In genomic region chr12:121536929-121537813, GRCh38 we compare ENCODE assay signal across 7 cellular contexts. TPM values are rescaled to one million over a fixed set of nuclear protein-coding genes. Genes with fewer than 3 reads are reported as not detected.
DNase-seq lines count a peak whose midpoint lies in the region; ATAC-seq and TF ChIP-seq lines count a peak whose summit lies in the region.

No MANE protein-coding gene starts in this region.

- H3K9me3 Mint-ChIP-seq in T-helper 1 cell treated with Interleukin-12 subunit alpha and Interleukin-12 subunit beta and Interleukin-4 antibody, amounts not matched to agents 30 μg/mL and 1 μg/mL, for 36 hours, result no peaks in the 10 kb centered on the region
- H3K9me3 Mint-ChIP-seq in MCF 10A (ENCODE audit: unreplicated experiment), result no peaks in the 10 kb centered on the region

- H3K27me3 Mint-ChIP-seq in T-helper 1 cell treated with Interleukin-12 subunit alpha and Interleukin-12 subunit beta and Interleukin-4 antibody, amounts not matched to agents 30 μg/mL and 1 μg/mL, for 36 hours (ENCODE audit: low read depth), result peaks cover 4% of the 10 kb centered on the region
- no peaks in the 10 kb centered on the region for H3K27me3 Mint-ChIP-seq in MCF 10A (ENCODE audit: insufficient read depth, unreplicated experiment)

- CTCF ChIA-PET in HCT116 (lab: Charles Lee) (interaction anchor here (0.7 to 2.5 kb wide), 3 partner anchors 15 to 147 kb away, joined by 3 to 10 read pairs (median 4); no protein-coding TSS in a partner anchor), MCF 10A (lab: Yijun Ruan, JAX) (interaction anchor here (0.6 to 1.3 kb wide), 3 partner anchors 16 to 250 kb away, joined by 3 read pairs; no protein-coding TSS in a partner anchor)

- no peaks in the 10 kb centered on the region for H3K9me2 ChIP-seq in HCT116 (ENCODE audit: insufficient read depth)
- H3K9me2 ChIP-seq in Loucy (replicated peaks; ENCODE audit: low read depth, low read length), result no peaks in the 10 kb centered on the region

- H3K9me3 ChIP-seq in HCT116 (ENCODE audit: control insufficient read depth in 1 of 2, insufficient read depth in 1 of 2, low read depth in 1 of 2, low read length in 2 of 2) (no peaks in the 10 kb centered on the region), Loucy (ENCODE audit: insufficient read depth, low read depth, low read length) (no peaks in the 10 kb centered on the region), iPS-18c (ENCODE audit: control insufficient read depth, insufficient read depth, low read length) (no peaks in the 10 kb centered on the region), gastrocnemius medialis (no peaks in the 10 kb centered on the region)

- in situ Hi-C loops in GM13976 (cut with MboI; ENCODE audit: low sequenced_read_pairs, unreplicated experiment), result no loop called here
- in situ Hi-C loops in gastrocnemius medialis (cut with MboI; ENCODE audit: low sequenced_read_pairs in 4 of 4), result no loop called here

- BruUV-seq in HCT116 (replicated peaks; lab: Mats Ljungman, UMichigan) (no TSS peak), MCF 10A (replicated peaks; lab: Mats Ljungman, UMichigan) (no TSS peak)

- H3K79me2 ChIP-seq in HCT116 (ENCODE audit: insufficient read depth, low read length) (no peaks in the 10 kb centered on the region), Loucy (ENCODE audit: insufficient read depth, low read length) (peaks cover 39% of the 10 kb centered on the region; the same call in 1 of the 2 replicates)

- H3K27ac Mint-ChIP-seq in T-helper 1 cell treated with Interleukin-12 subunit alpha and Interleukin-12 subunit beta and Interleukin-4 antibody, amounts not matched to agents 30 μg/mL and 1 μg/mL, for 36 hours, result no peak overlapping the region
- H3K27ac Mint-ChIP-seq in MCF 10A (ENCODE audit: low read depth, unreplicated experiment), result peak overlapping the region; percentile 59

- H3K36me3 Mint-ChIP-seq in T-helper 1 cell treated with Interleukin-12 subunit alpha and Interleukin-12 subunit beta and Interleukin-4 antibody, amounts not matched to agents 30 μg/mL and 1 μg/mL, for 36 hours (ENCODE audit: low read depth), result peaks cover 17% of the 10 kb centered on the region
- peaks cover 5% of the 10 kb centered on the region for H3K36me3 Mint-ChIP-seq in MCF 10A (ENCODE audit: insufficient read depth, unreplicated experiment)

- POLR2A ChIA-PET in HCT116 (lab: Charles Lee), result no interaction called here
- POLR2A ChIA-PET in MCF 10A (lab: Yijun Ruan, JAX), result no interaction called here

- TF ChIP-seq POLR2A in HCT116 (IDR thresholded peaks at IDR 0.05; ENCODE audit: borderline replicate concordance, extremely low read depth, insufficient read depth, insufficient read length) (peak; percentile 5), gastrocnemius medialis (IDR thresholded peaks at IDR 0.05) (peak; percentile 59 to 75)

- intact Hi-C loops in HCT116 (cut with micrococcal nuclease), result no loop called here
- intact Hi-C loops in MCF 10A (cut with micrococcal nuclease), result no loop called here
- intact Hi-C loops in gastrocnemius medialis (cut with DNase I; ENCODE audit: low total_unique reads), result loop anchor here (2.0 to 5.0 kb wide), 3 partner anchors 36 to 90 kb away; partner anchors contain the start of genes KDM2B and ORAI1

- peaks cover 3% of the 10 kb centered on the region; the same call in 1 of the 2 replicates for H3F3A ChIP-seq in Loucy (ENCODE audit: low read depth)

- peak overlapping the region; percentile 76 for H3K9ac ChIP-seq in HCT116 (ENCODE audit: low read length)
- peak overlapping the region; percentile 91 for H3K9ac ChIP-seq in Loucy (ENCODE audit: low read depth, low read length, poor library complexity, severe bottlenecking)

- H2AFZ ChIP-seq in HCT116 (ENCODE audit: low read depth, low read length, poor library complexity, severe bottlenecking) (peak overlapping the region; percentile 40), Loucy (ENCODE audit: low read length) (peak overlapping the region; percentile 85)

- H3K36me3 ChIP-seq in HCT116 (ENCODE audit: control insufficient read depth in 1 of 2, insufficient read depth in 2 of 2, low read length in 2 of 2) (no peaks in the 10 kb centered on the region), Loucy (ENCODE audit: insufficient read depth, low read length) (peaks cover 26% of the 10 kb centered on the region; the same call in 1 of the 2 replicates), gastrocnemius medialis (no peaks in the 10 kb centered on the region)

- TF ChIP-seq CTCF in GM13976 (IDR thresholded peaks at IDR 0.05; ENCODE audit: borderline replicate concordance, control extremely low read depth, extremely low read depth, insufficient read depth, missing control alignments) (no peak), HCT116 (IDR thresholded peaks at IDR 0.05 in 2 of 3, conservative IDR thresholded peaks at IDR 0.05 in 1 of 3; ENCODE audit: borderline replicate concordance in 1 of 3, insufficient read depth in 1 of 3, low read depth in 2 of 3, low read length in 2 of 3) (no peak), Loucy (conservative IDR thresholded peaks at IDR 0.05; ENCODE audit: low read length) (no peak), MCF 10A (IDR thresholded peaks at IDR 0.05; ENCODE audit: unreplicated experiment) (no peak), gastrocnemius medialis (IDR thresholded peaks at IDR 0.05 in 4 of 5, conservative IDR thresholded peaks at IDR 0.05 in 1 of 5) (no peak)

- H3K27me3 ChIP-seq in HCT116 (ENCODE audit: insufficient read depth, low read length) (no peaks in the 10 kb centered on the region), Loucy (ENCODE audit: insufficient read depth, low read length, poor library complexity, severe bottlenecking) (no peaks in the 10 kb centered on the region), gastrocnemius medialis (no peaks in the 10 kb centered on the region)

- H3K4me3 ChIP-seq in HCT116 (replicated peaks in 1 of 2; ENCODE audit: low read depth in 1 of 2, low read length in 2 of 2) (peak overlapping the region; percentile 46 to 69), Loucy (ENCODE audit: low read length, poor library complexity, severe bottlenecking) (peak overlapping the region; percentile 86), iPS-18c (ENCODE audit: insufficient read depth, low read depth, low read length) (peak overlapping the region; percentile 38), gastrocnemius medialis (peak overlapping the region; percentile 68 to 87 (median 82))

- peaks cover 33% of the 10 kb centered on the region for H3K4me1 Mint-ChIP-seq in T-helper 1 cell treated with Interleukin-12 subunit alpha and Interleukin-12 subunit beta and Interleukin-4 antibody, amounts not matched to agents 30 μg/mL and 1 μg/mL, for 36 hours (ENCODE audit: low read depth)
- H3K4me1 Mint-ChIP-seq in MCF 10A (ENCODE audit: insufficient read depth, unreplicated experiment), result peaks cover 12% of the 10 kb centered on the region

- H3K27ac ChIP-seq in HCT116 (ENCODE audit: low read depth, low read length) (peak overlapping the region; percentile 88), gastrocnemius medialis (peak overlapping the region; percentile 91 to 97 (median 94))

- DNase-seq in GM13976 (ENCODE audit: low spot score) (peak; percentile 96), HCT116 (ENCODE audit: low read depth, low spot score) (no peak), MCF 10A (ENCODE audit: unreplicated experiment) (peak; percentile 65), gastrocnemius medialis (peak; percentile 81 to 91)

- no peak for TF ChIP-seq RAD21 in HCT116 (IDR thresholded peaks at IDR 0.05; ENCODE audit: low read depth)

- RAD21 ChIA-PET in HCT116 (lab: Charles Lee; ENCODE audit: low non-redundant PET in 1 of 2, low total read pairs in 2 of 2, uncharacterized antibody in 2 of 2, unreplicated experiment in 2 of 2), result no interaction called here

- ATAC-seq in HCT116, result peak; percentile 71
- ATAC-seq in gastrocnemius medialis, result peak; percentile 81

- H3K4me2 ChIP-seq in HCT116 (ENCODE audit: low read length) (peak overlapping the region; percentile 85), Loucy (ENCODE audit: low read depth, low read length, poor library complexity, severe bottlenecking) (peak overlapping the region; percentile 80)

- peak overlapping the region; percentile 68 for H3K4me3 Mint-ChIP-seq in T-helper 1 cell treated with Interleukin-12 subunit alpha and Interleukin-12 subunit beta and Interleukin-4 antibody, amounts not matched to agents 30 μg/mL and 1 μg/mL, for 36 hours
- peak overlapping the region; percentile 78 for H3K4me3 Mint-ChIP-seq in MCF 10A (ENCODE audit: unreplicated experiment)

- no peaks in the 10 kb centered on the region for H4K20me1 ChIP-seq in HCT116 (ENCODE audit: insufficient read depth)
- H4K20me1 ChIP-seq in Loucy (ENCODE audit: insufficient read depth, low read length, poor library complexity, severe bottlenecking), result peaks cover 12% of the 10 kb centered on the region

- H3K4me1 ChIP-seq in HCT116 (ENCODE audit: control insufficient read depth in 1 of 2, insufficient read depth in 2 of 2, low read length in 2 of 2) (peaks cover 13 to 34% of the 10 kb centered on the region in 2 experiments; a peak in 3 of 4 replicates), Loucy (ENCODE audit: insufficient read depth, low read length, poor library complexity, severe bottlenecking) (peaks cover 20% of the 10 kb centered on the region), gastrocnemius medialis (peaks cover 22 to 23% of the 10 kb centered on the region in 2 donors)

TF ChIP-seq in HCT116, 20 proteins besides CTCF, POLR2A, EP300 and RAD21:
- TF ChIP-seq EGR1 (IDR thresholded peaks at IDR 0.05; ENCODE audit: low read depth) (peak; percentile 60), EZH2phosphoT487 (IDR thresholded peaks at IDR 0.05; ENCODE audit: borderline replicate concordance) (no peak), YY1 (IDR thresholded peaks at IDR 0.05; ENCODE audit: extremely low read depth, insufficient replicate concordance, low read depth, low read length) (peak; percentile 36), POLR2AphosphoS5 (IDR thresholded peaks at IDR 0.05; ENCODE audit: low read depth, low read length) (peak; percentile 76), MAX (IDR thresholded peaks at IDR 0.05) (peak; percentile 81)

RNA-seq across cellular contexts. Expression of gene KDM2B, which starts 43.7 kb away (rescaled TPM):
- 36.7 TPM for total RNA-seq in HCT116 (2021; ENCODE audit: unreplicated experiment)
- 23.7 and 28.4 TPM in 2 replicates for polyA plus RNA-seq in HCT116 (2012)
- total RNA-seq in MCF 10A (2022), result 15.5 and 19.5 TPM in 2 replicates
- total RNA-seq in gastrocnemius medialis, result 1 to 10 TPM; 4.8 to 9.4 (median 8.3) TPM
